In the genomic region with DNA sequence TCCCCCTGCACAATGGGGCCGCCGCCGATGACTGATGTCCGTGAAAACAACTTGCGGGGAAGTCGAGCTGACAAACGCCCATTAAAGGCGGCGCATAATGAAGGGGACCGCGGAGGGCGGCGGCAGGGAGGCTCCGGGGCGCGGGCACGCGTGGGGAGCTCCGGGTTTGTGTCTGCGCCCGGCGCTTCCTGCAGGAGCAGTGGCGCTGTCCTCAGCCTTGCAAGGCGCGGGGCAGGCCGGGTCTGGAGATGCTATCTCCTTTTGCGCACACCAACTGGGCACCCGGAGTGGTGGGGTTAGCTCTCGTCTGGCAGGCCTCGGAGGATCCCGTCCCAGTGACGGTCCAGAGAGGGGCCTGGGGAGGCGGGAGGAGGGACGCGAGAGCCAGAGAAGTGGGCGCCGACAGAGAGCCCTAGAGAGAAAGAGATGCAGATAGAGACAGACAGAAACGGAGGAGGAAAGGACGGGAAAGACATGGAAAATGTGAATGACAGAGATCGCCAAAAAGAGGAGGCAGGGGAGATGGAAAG, we compare ENCODE assay signal across 34 cellular contexts. TPM values are rescaled to one million over a fixed set of nuclear protein-coding genes. Genes with fewer than 3 reads are reported as not detected.
DNase-seq lines count a peak whose midpoint lies in the region; FAIRE-seq and TF ChIP-seq lines count a peak whose summit lies in the region.
"Had no signal": no experiment of that assay in that cellular context is flagged by ENCODE, and none has a peak within 500 bp of the region (broad histone marks: within the 10 kb centered on the region; RNA-seq: fewer than 3 reads in every experiment).

No MANE protein-coding gene starts in this region.

- H3K36me3 ChIP-seq in hepatocyte (replicated peaks; ENCODE audit: insufficient read depth, low read depth) (no peaks in the 10 kb centered on the region), neural progenitor cell (no peaks in the 10 kb centered on the region)
- H3K36me3 ChIP-seq: BLaER1 treated with 17β-estradiol and CSF1 and Interleukin-3, amounts not matched to agents 10 nM and 100 nM; right lobe of liver; SJCRH30 had no signal

- 11% methylated on average over 14 of the region's 40 CpGs for WGBS in hepatocyte (ENCODE audit: low lambda C conversion rate, missing lambda C conversion rate)

- H3K4me2 ChIP-seq in hepatocyte (peak overlapping the region; percentile 56), neural progenitor cell (peak overlapping the region; percentile 87)
- H3K4me2 ChIP-seq: BLaER1 treated with 17β-estradiol and CSF1 and Interleukin-3, amounts not matched to agents 10 nM and 100 nM had no signal

- H3K27ac ChIP-seq in hepatocyte (no peak overlapping the region), neural progenitor cell (no peak overlapping the region)
- H3K27ac ChIP-seq: BLaER1 treated with 17β-estradiol and CSF1 and Interleukin-3, amounts not matched to agents 10 nM and 100 nM; right lobe of liver; SJCRH30 had no signal

- TF ChIP-seq CTCF in hepatocyte (IDR thresholded peaks at IDR 0.05; ENCODE audit: poor library complexity), result no peak
- TF ChIP-seq CTCF in neural progenitor cell (IDR thresholded peaks at IDR 0.05), result no peak
- no peak for TF ChIP-seq CTCF in D721Med (IDR thresholded peaks at IDR 0.05; ENCODE audit: insufficient read depth, missing control alignments)

- peaks cover 57% of the 10 kb centered on the region for H3K27me3 Mint-ChIP-seq in neural progenitor cell (ENCODE audit: insufficient read depth, low read depth)

- H3K4me1 ChIP-seq in hepatocyte (ENCODE audit: insufficient read depth) (peaks cover 12% of the 10 kb centered on the region), neural progenitor cell (peaks cover 15% of the 10 kb centered on the region)
- H3K4me1 ChIP-seq: right lobe of liver, SJCRH30 had no signal

- H3F3A ChIP-seq in neural progenitor cell (ENCODE audit: low read depth), result peaks cover 6% of the 10 kb centered on the region

- H3K27ac Mint-ChIP-seq in neural progenitor cell, result no peak overlapping the region
- H3K27ac Mint-ChIP-seq: activated CD4-positive, alpha-beta memory T cell treated with anti-CD3 and anti-CD28 coated beads, Interleukin-2, amount 10 ng/mL, durations not matched to agents 7 days and 5 days; activated naive CD8-positive, alpha-beta T cell; activated T-helper 2 cell treated with anti-CD3 and anti-CD28 coated beads, Interferon-gamma antibody, Interleukin-2, Interleukin-4, amounts not matched to agents 10 μg/mL and 5 μg/mL and 100 μg/mL, durations not matched to agents 14 hours and 24 hours and 36 hours; HFFc6 had no signal

- H3K9me3 ChIP-seq in hepatocyte (ENCODE audit: low read depth), result no peaks in the 10 kb centered on the region
- no peaks in the 10 kb centered on the region for H3K9me3 ChIP-seq in neural progenitor cell (ENCODE audit: low read depth)
- H3K9me3 ChIP-seq: right lobe of liver, SJCRH30 had no signal

- H2AFZ ChIP-seq in hepatocyte, result no peak overlapping the region
- peak overlapping the region; percentile 34 for H2AFZ ChIP-seq in neural progenitor cell (replicated peaks)

- DNase-seq in G401 (ENCODE audit: low spot score) (peak; percentile 58), NCI-H69 (lab: John Stamatoyannopoulos, UW) (peak; percentile 18), hepatocyte (ENCODE audit: low spot score) (no peak), neural progenitor cell (ENCODE audit: low spot score) (peak; percentile 55), dermis blood vessel endothelial cell (no peak), NCI-H82 (lab: John Stamatoyannopoulos, UW) (no peak), NCI-H345 treated with DMSO at 0.1 percent for 48 hours (lab: John Stamatoyannopoulos, UW; ENCODE audit: unreplicated experiment) (no peak), D721Med (ENCODE audit: insufficient read length, low spot score) (no peak)
- DNase-seq: activated CD4-positive, alpha-beta memory T cell treated with anti-CD3 and anti-CD28 coated beads, Interleukin-2, amount 10 ng/mL, durations not matched to agents 7 days and 5 days; activated CD4-positive, alpha-beta T cell treated with anti-CD3 and anti-CD28 coated beads for 1 hour; DMS53; HFFc6; mammary epithelial cell; NCI-H1105 treated with DMSO at 0.1 percent for 48 hours; NCI-H2029; NCI-H226; NCI-H748 treated with DMSO at 0.1 percent for 48 hours; right lobe of liver; SJCRH30; stimulated activated CD4-positive, alpha-beta T cell treated with anti-CD3 and anti-CD28 coated beads, Interleukin-12 subunit alpha, Interleukin-12 subunit beta, amount 100 ng/mL, for 4 hours; stimulated activated CD4-positive, alpha-beta T cell treated with anti-CD3 and anti-CD28 coated beads, Interleukin-4, amount 100 ng/mL, for 4 hours; stimulated activated naive CD4-positive, alpha-beta T cell had no signal

- no peaks in the 10 kb centered on the region for H3K9me3 Mint-ChIP-seq in neural progenitor cell
- H3K9me3 Mint-ChIP-seq: activated CD4-positive, alpha-beta memory T cell treated with anti-CD3 and anti-CD28 coated beads, Interleukin-2, amount 10 ng/mL, durations not matched to agents 7 days and 5 days; activated T-helper 2 cell treated with anti-CD3 and anti-CD28 coated beads, Interferon-gamma antibody, Interleukin-2, Interleukin-4, amounts not matched to agents 10 μg/mL and 5 μg/mL and 100 μg/mL, durations not matched to agents 14 hours and 24 hours and 36 hours; HFFc6; IgD-negative memory B cell; neural crest cell had no signal

- H3K4me3 ChIP-seq in hepatocyte, result no peak overlapping the region
- peak overlapping the region; percentile 28 for H3K4me3 ChIP-seq in neural progenitor cell
- H3K4me3 ChIP-seq: right lobe of liver, SJCRH30 had no signal

- H3K4me1 Mint-ChIP-seq in neural progenitor cell, result peaks cover 17% of the 10 kb centered on the region
- H3K4me1 Mint-ChIP-seq: activated CD4-positive, alpha-beta memory T cell treated with anti-CD3 and anti-CD28 coated beads, Interleukin-2, amount 10 ng/mL, durations not matched to agents 7 days and 5 days; IgD-negative memory B cell; neural crest cell had no signal

- no peak for FAIRE-seq in D721Med (lab: Jason Lieb, UNC)
- FAIRE-seq: astrocyte, urothelium cell line had no signal

- no peaks in the 10 kb centered on the region for H3K79me2 ChIP-seq in hepatocyte
- no peaks in the 10 kb centered on the region for H3K79me2 ChIP-seq in neural progenitor cell (ENCODE audit: low read depth)

- H4K20me1 ChIP-seq in hepatocyte (ENCODE audit: insufficient read depth, poor library complexity, severe bottlenecking), result no peaks in the 10 kb centered on the region
- peaks cover 17% of the 10 kb centered on the region for H4K20me1 ChIP-seq in neural progenitor cell (ENCODE audit: low read depth)

- in situ Hi-C loops in G401 (cut with HindIII; ENCODE audit: low sequenced_read_pairs), result no loop called here

- no peak overlapping the region for H3K9ac ChIP-seq in neural progenitor cell
- H3K9ac ChIP-seq: BLaER1 treated with 17β-estradiol and CSF1 and Interleukin-3, amounts not matched to agents 10 nM and 100 nM had no signal

- H3K36me3 Mint-ChIP-seq in neural progenitor cell, result no peaks in the 10 kb centered on the region
- H3K36me3 Mint-ChIP-seq: activated naive CD8-positive, alpha-beta T cell had no signal

- no peak overlapping the region for H3K4me3 Mint-ChIP-seq in neural progenitor cell
- H3K4me3 Mint-ChIP-seq: activated CD4-positive, alpha-beta memory T cell treated with anti-CD3 and anti-CD28 coated beads, Interleukin-2, amount 10 ng/mL, durations not matched to agents 7 days and 5 days; activated naive CD8-positive, alpha-beta T cell; HFFc6; neural crest cell had no signal

- H3K27me3 ChIP-seq in hepatocyte (peaks cover 70% of the 10 kb centered on the region), neural progenitor cell (peaks cover 94% of the 10 kb centered on the region)

- H3K9me2 ChIP-seq in hepatocyte (replicated peaks; ENCODE audit: insufficient read depth), result no peaks in the 10 kb centered on the region

RNA-seq across cellular contexts. Expression of a gene that starts 0.4 kb away (rescaled TPM):
- total RNA-seq in G401 (2014; rRNA removed; shearing (Covaris generic)), result not detected in 2 replicates
- total RNA-seq in hepatocyte (not detected in 2 replicates), neural progenitor cell (ENCODE audit: low replicate concordance) (not detected in 2 replicates), dermis blood vessel endothelial cell (not detected in 2 replicates)
- not detected in 2 replicates for polyA plus RNA-seq in hepatocyte
- total RNA-seq: activated CD4-positive, alpha-beta memory T cell treated with anti-CD3 and anti-CD28 coated beads, Interleukin-2, amount 10 ng/mL, durations not matched to agents 7 days and 5 days; activated T-helper 2 cell treated with anti-CD3 and anti-CD28 coated beads, Interferon-gamma antibody, Interleukin-2, Interleukin-4, amounts not matched to agents 10 μg/mL and 5 μg/mL and 100 μg/mL, durations not matched to agents 14 hours and 24 hours and 36 hours; astrocyte; dermis microvascular lymphatic vessel endothelial cell; HFFc6; mammary epithelial cell; neural crest cell; right lobe of liver; RPMI7951; SJCRH30; T-helper 1 cell treated with Interleukin-12 subunit alpha and Interleukin-12 subunit beta and Interleukin-4 antibody, amounts not matched to agents 30 ng/mL and 1 ng/mL, for 36 hours; temporal lobe had no signal
- polyA plus RNA-seq: AG04450, IgD-negative memory B cell, mammary epithelial cell had no signal

RNA-seq across cellular contexts. Expression of a gene that starts 44.5 kb away (rescaled TPM):
- total RNA-seq in G401 (2014; rRNA removed; shearing (Covaris generic)), result not detected in 2 replicates
- total RNA-seq in hepatocyte, result not detected in 2 replicates
- polyA plus RNA-seq in hepatocyte, result not detected in 2 replicates
- total RNA-seq in neural progenitor cell (ENCODE audit: low replicate concordance), result 0.22 TPM in 1 of 2 replicates, not detected in the other
- total RNA-seq in dermis blood vessel endothelial cell, result not detected in 2 replicates
- total RNA-seq: activated CD4-positive, alpha-beta memory T cell treated with anti-CD3 and anti-CD28 coated beads, Interleukin-2, amount 10 ng/mL, durations not matched to agents 7 days and 5 days; activated T-helper 2 cell treated with anti-CD3 and anti-CD28 coated beads, Interferon-gamma antibody, Interleukin-2, Interleukin-4, amounts not matched to agents 10 μg/mL and 5 μg/mL and 100 μg/mL, durations not matched to agents 14 hours and 24 hours and 36 hours; astrocyte; dermis microvascular lymphatic vessel endothelial cell; HFFc6; mammary epithelial cell; neural crest cell; right lobe of liver; RPMI7951; SJCRH30; T-helper 1 cell treated with Interleukin-12 subunit alpha and Interleukin-12 subunit beta and Interleukin-4 antibody, amounts not matched to agents 30 ng/mL and 1 ng/mL, for 36 hours; temporal lobe had no signal
- polyA plus RNA-seq: AG04450, IgD-negative memory B cell, mammary epithelial cell had no signal

Comparison
In these comparisons a context has a peak if more than half of its experiments do, and no peak if none do; other contexts are left out.
1. DNase-seq: peak in G401 (single experiment), NCI-H69 (single experiment) and neural progenitor cell (single experiment); none in hepatocyte (single experiment), dermis blood vessel endothelial cell (single experiment), NCI-H82 (single experiment), NCI-H345 treated with DMSO at 0.1 percent for 48 hours (single experiment) and D721Med (single experiment).